In genomic region chr10:55601690-55602478, GRCh38 we compare ENCODE assay signal across 8 cellular contexts.
DNase-seq lines count a peak whose midpoint lies in the region; ATAC-seq, FAIRE-seq and TF ChIP-seq lines count a peak whose summit lies in the region.
"Not testable (repeated sequence)": the region's sequence is repeated elsewhere in the genome, so short reads cannot be mapped to it uniquely, and the experiment has no call there.

No MANE protein-coding gene starts in this region.

- H4K5ac ChIP-seq in H1 (ENCODE audit: insufficient read length, low read depth, low read length), result not testable (repeated sequence)

- H3K4me1 Mint-ChIP-seq in mesothelial cell of epicardium, result not testable (repeated sequence)

- H3K27ac Mint-ChIP-seq in mesothelial cell of epicardium, result peak overlapping the region; percentile 76

- H3K9ac ChIP-seq in HUES6 (ENCODE audit: low read length), result peak overlapping the region; percentile 52
- H3K9ac ChIP-seq in adipocyte (ENCODE audit: low read length); iPS-15b (ENCODE audit: low read depth, low read length): not testable (repeated sequence)
- H3K9ac ChIP-seq in H1 (replicated peaks in 1 of 4; ENCODE audit: extremely low read depth in 1 of 4, low read depth in 3 of 4, low read length in 3 of 4), result peak overlapping the region in 1 of 4 experiments; percentile 16; a peak in 1 of 7 replicates

- peak overlapping the region; percentile 21; the same call in 1 of the 3 replicates for H3K4me2 ChIP-seq in A549
- H3K4me2 ChIP-seq in H1 (ENCODE audit: insufficient read depth in 1 of 2, low read depth in 2 of 2, low read length in 2 of 2), result peak overlapping the region; percentile 63

- not testable (repeated sequence) for H3K4ac ChIP-seq in H1 (replicated peaks; ENCODE audit: insufficient read length, low read depth, low read length)

- not testable (repeated sequence) for H3K9me3 Mint-ChIP-seq in mesothelial cell of epicardium

- not testable (repeated sequence) for H2BK120ac ChIP-seq in H1 (replicated peaks; ENCODE audit: low read depth, low read length)

- H2BK15ac ChIP-seq in H1 (ENCODE audit: low read length), result not testable (repeated sequence)

- not testable (repeated sequence) for TF ChIP-seq RAD21 in A549 (conservative IDR thresholded peaks at IDR 0.05 in 1 of 2, IDR thresholded peaks at IDR 0.05 in 1 of 2); H1 (IDR thresholded peaks at IDR 0.05 in 1 of 2, conservative IDR thresholded peaks at IDR 0.05 in 1 of 2; ENCODE audit: low read depth in 2 of 2, low read length in 2 of 2)

- not testable (repeated sequence) for H3K36me3 Mint-ChIP-seq in mesothelial cell of epicardium

- WGBS in A549 (ENCODE audit: missing lambda C conversion rate), result 29% methylated on average over 14 of the region's 29 CpGs
- WGBS in H1 (ENCODE audit: extremely low coverage in 1 of 2, insufficient coverage in 1 of 2, insufficient read length in 1 of 2, insufficient replicate concordance in 2 of 2, low coverage in 1 of 2, low lambda C conversion rate in 2 of 2, missing lambda C conversion rate in 1 of 2), 2 experiments, result 2% methylated on average over 24 of the region's 29 CpGs; no CpG with 5 or more reads in 1 of the 2 experiments

- not testable (repeated sequence) for H3K36me3 ChIP-seq in HUES6 (ENCODE audit: control insufficient read depth, insufficient read depth, low read length); adipocyte (ENCODE audit: control insufficient read depth, insufficient read depth, low read length, severe bottlenecking); H1 (ENCODE audit: control insufficient read depth in 2 of 4, insufficient read depth in 4 of 4, low read length in 3 of 4); iPS-15b (ENCODE audit: control insufficient read depth, insufficient read depth, low read length)

- POLR2A ChIA-PET in A549 (lab: Yijun Ruan, JAX); H1 (lab: Charles Lee; ENCODE audit: partially characterized antibody): not testable (repeated sequence)

- H3K18ac ChIP-seq in H1 (ENCODE audit: extremely low read depth, low read length), result 0 out of 2 replicates have a peak overlapping the region, but pooled peaks have one; percentile 60

- not testable (repeated sequence) for H3K27me3 Mint-ChIP-seq in mesothelial cell of epicardium (ENCODE audit: low read depth)

- not testable (repeated sequence) for H3K23ac ChIP-seq in H1 (ENCODE audit: insufficient read length)

- not testable (repeated sequence) for TF ChIP-seq POLR2A in A549 (IDR thresholded peaks at IDR 0.05; ENCODE audit: low read length); H1 (IDR thresholded peaks at IDR 0.05; ENCODE audit: control extremely low read depth in 1 of 2, low read depth in 2 of 2, low read length in 2 of 2)

- not testable (repeated sequence) for H3K27me3 ChIP-seq in HUES6 (ENCODE audit: control insufficient read depth, insufficient read depth, low read length); adipocyte (replicated peaks; ENCODE audit: control insufficient read depth, insufficient read depth, low read length); H1 (replicated peaks in 1 of 4; ENCODE audit: control insufficient read depth in 3 of 4, extremely low read depth in 1 of 4, insufficient read depth in 3 of 4, low read length in 3 of 4); iPS-15b (ENCODE audit: control insufficient read depth, insufficient read depth, low read length)

- H3K4me3 Mint-ChIP-seq in mesothelial cell of epicardium, result peak overlapping the region; percentile 89

- H3K9me3 ChIP-seq in A549; HUES6 (ENCODE audit: control insufficient read depth, insufficient read depth, low read depth, low read length); adipocyte (ENCODE audit: control insufficient read depth, low read length); H1 (ENCODE audit: insufficient read depth in 2 of 2, low read depth in 1 of 2, low read length in 1 of 2); iPS-15b (ENCODE audit: control insufficient read depth, insufficient read depth, low read length): not testable (repeated sequence)

- not testable (repeated sequence) for H4K8ac ChIP-seq in H1 (ENCODE audit: extremely low read depth, insufficient read depth, low read length)

- TF ChIP-seq CTCF in A549 (IDR thresholded peaks at IDR 0.05); H1 (IDR thresholded peaks at IDR 0.05; ENCODE audit: control extremely low read depth in 1 of 3, insufficient read depth in 1 of 3, low read depth in 1 of 3, low read length in 3 of 3); mesothelial cell of epicardium (IDR thresholded peaks at IDR 0.05; ENCODE audit: unreplicated experiment); retinal pigment epithelial cell (conservative IDR thresholded peaks at IDR 0.05; ENCODE audit: low read depth, low read length): not testable (repeated sequence)

- CTCF ChIA-PET in A549 (lab: Yijun Ruan, JAX), result not testable (repeated sequence)
- CTCF ChIA-PET in H1 (lab: Charles Lee; ENCODE audit: partially characterized antibody), result interaction anchor here (1.2 to 2.7 kb wide), 3 partner anchors 26 to 29 kb away, joined by 4 to 10 read pairs (median 5); no protein-coding TSS in a partner anchor

- ATAC-seq in A549, result not testable (repeated sequence)

- not testable (repeated sequence) for H3K23me2 ChIP-seq in H1 (ENCODE audit: low read depth, low read length)

- H3K56ac ChIP-seq in H1 (replicated peaks; ENCODE audit: insufficient read length, low read depth, low read length), result not testable (repeated sequence)

- DNase-seq in A549 (ENCODE audit: low read depth in 1 of 2, low spot score in 1 of 2); adipocyte (ENCODE audit: low read depth); retinal pigment epithelial cell (ENCODE audit: low read depth): not testable (repeated sequence)
- DNase-seq in NCI-H748 (lab: John Stamatoyannopoulos, UW; ENCODE audit: unreplicated experiment) (peak; percentile 36), H1 (ENCODE audit: low read depth in 1 of 2, low spot score in 2 of 2) (peak in 1 of 2 experiments; percentile 61), mesothelial cell of epicardium (ENCODE audit: low spot score in 2 of 2, unreplicated experiment in 2 of 2) (peak in 1 of 2 experiments; percentile 38)

- H2AFZ ChIP-seq in H1 (ENCODE audit: low read length), result peak overlapping the region; percentile 88

- not testable (repeated sequence) for H3K14ac ChIP-seq in H1 (ENCODE audit: insufficient read length)

- not testable (repeated sequence) for H3K4me1 ChIP-seq in A549; HUES6 (ENCODE audit: control insufficient read depth, insufficient read depth, low read length); adipocyte (ENCODE audit: control insufficient read depth, insufficient read depth, low read length); H1 (replicated peaks in 1 of 4; ENCODE audit: control insufficient read depth in 3 of 4, insufficient read depth in 4 of 4, low read length in 3 of 4); iPS-15b (ENCODE audit: control insufficient read depth, insufficient read depth, low read length)

- H3K79me2 ChIP-seq in H1 (ENCODE audit: control insufficient read depth in 1 of 2, insufficient read depth in 2 of 2, low read length in 2 of 2), result not testable (repeated sequence)

- not testable (repeated sequence) for FAIRE-seq in A549 (lab: Jason Lieb, UNC); H1 (lab: Jason Lieb, UNC)

- H2BK20ac ChIP-seq in H1 (ENCODE audit: low read length), result not testable (repeated sequence)

- H2BK12ac ChIP-seq in H1 (ENCODE audit: low read depth, low read length), result not testable (repeated sequence)

- not testable (repeated sequence) for H3K4me3 ChIP-seq in A549
- H3K4me3 ChIP-seq in HUES6 (ENCODE audit: low read depth, low read length), result peak overlapping the region; percentile 79
- peak overlapping the region; percentile 33 for H3K4me3 ChIP-seq in adipocyte (ENCODE audit: low read length)
- H3K4me3 ChIP-seq in H1 (ENCODE audit: extremely low read depth in 1 of 4, insufficient read depth in 2 of 4, low read depth in 3 of 4, low read length in 4 of 4), result peak overlapping the region; percentile 50 to 66 (median 62)
- H3K4me3 ChIP-seq in iPS-15b (ENCODE audit: low read depth, low read length), result peak overlapping the region; percentile 50
- H3K4me3 ChIP-seq in retinal pigment epithelial cell (ENCODE audit: low read length), result peak overlapping the region; percentile 56

- not testable (repeated sequence) for H3K27ac ChIP-seq in A549; HUES6 (ENCODE audit: low read depth, low read length); H1 (ENCODE audit: low read depth, low read length)

- H2BK5ac ChIP-seq in H1 (ENCODE audit: low read depth, low read length), result not testable (repeated sequence)

- not testable (repeated sequence) for H4K91ac ChIP-seq in H1 (replicated peaks; ENCODE audit: insufficient read length, low read length)

- not testable (repeated sequence) for H2AK5ac ChIP-seq in H1 (ENCODE audit: low read depth, low read length)

- H3K79me1 ChIP-seq in H1 (ENCODE audit: low read depth, low read length), result not testable (repeated sequence)

- not testable (repeated sequence) for TF ChIP-seq EP300 in A549 (IDR thresholded peaks at IDR 0.05); H1 (IDR thresholded peaks at IDR 0.05; ENCODE audit: borderline replicate concordance in 1 of 2, low read depth in 2 of 2, low read length in 2 of 2)

- H4K20me1 ChIP-seq in H1 (replicated peaks in 1 of 2; ENCODE audit: control insufficient read depth in 1 of 2, insufficient read depth in 2 of 2, low read length in 2 of 2), result not testable (repeated sequence)

TF ChIP-seq in H1, 55 proteins besides CTCF, POLR2A, EP300 and RAD21:
- peak; percentile 35 for TF ChIP-seq KDM4A (IDR thresholded peaks at IDR 0.05; ENCODE audit: low read depth, low read length, severe bottlenecking)
